Comparison of ENCODE assay signal across 25 cellular contexts in genomic region chr16:47162670-47163420, GRCh38. TPM values are rescaled to one million over a fixed set of nuclear protein-coding genes. Genes with fewer than 3 reads are reported as not detected.
A peak's percentile ranks its signal among the peaks of the same experiment; 100 is the strongest.
DNase-seq lines count a peak whose midpoint lies in the region; ATAC-seq and TF ChIP-seq lines count a peak whose summit lies in the region.
"Had no signal": no experiment of that assay in that cellular context is flagged by ENCODE, and none has a peak within 500 bp of the region (broad histone marks: within the 10 kb centered on the region; RNA-seq: fewer than 3 reads in every experiment).

No MANE protein-coding gene starts in this region.

- no peak overlapping the region for H2AK5ac ChIP-seq in H9 (ENCODE audit: insufficient read length, low read length)

- no peaks in the 10 kb centered on the region; the same call in 1 of the 2 replicates for H3K4me1 ChIP-seq in H9 (ENCODE audit: insufficient read depth, low read length)
- H3K4me1 ChIP-seq: BLaER1, Peyer's patch, SJCRH30 had no signal

- H3K27ac Mint-ChIP-seq in H9, result no peak overlapping the region; a peak in 1 of 7 replicates
- H3K27ac Mint-ChIP-seq in activated T-helper 1 cell treated with anti-CD3 and anti-CD28 coated beads, Interleukin-12 subunit alpha, Interleukin-12 subunit beta, Interleukin-2, Interleukin-4 antibody, amounts not matched to agents 30 ng/mL and 10 ng/mL and 1 ng/mL, durations not matched to agents 14 hours and 24 hours and 36 hours, result no peak overlapping the region
- H3K27ac Mint-ChIP-seq: CD4-positive, alpha-beta memory T cell; T-helper 1 cell treated with Interleukin-12 subunit alpha and Interleukin-12 subunit beta and Interleukin-4 antibody, amounts not matched to agents 30 μg/mL and 1 μg/mL, for 36 hours had no signal

- no peaks in the 10 kb centered on the region for H3K79me1 ChIP-seq in H9 (ENCODE audit: insufficient read depth, low read depth, low read length, poor library complexity, severe bottlenecking)

- intact Hi-C loops in activated T-helper 1 cell treated with anti-CD3 and anti-CD28 coated beads, Interleukin-12 subunit alpha, Interleukin-12 subunit beta, Interleukin-2, Interleukin-4 antibody, amounts not matched to agents 30 ng/mL and 10 ng/mL and 1 ng/mL, durations not matched to agents 14 hours and 24 hours and 36 hours (cut with micrococcal nuclease), result no loop called here

- no peak overlapping the region for H2BK120ac ChIP-seq in H9 (ENCODE audit: low read depth, low read length, poor library complexity, severe bottlenecking)

- no peak overlapping the region for H3K9ac ChIP-seq in H9 (ENCODE audit: extremely low read depth, insufficient read length, low read length)
- H3K9ac ChIP-seq: BLaER1 had no signal

- H3K9me3 Mint-ChIP-seq in H9, result peaks cover 0 to 2% of the 10 kb centered on the region in 2 experiments; a peak in 1 of 5 replicates
- H3K9me3 Mint-ChIP-seq in activated T-helper 1 cell treated with anti-CD3 and anti-CD28 coated beads, Interleukin-12 subunit alpha, Interleukin-12 subunit beta, Interleukin-2, Interleukin-4 antibody, amounts not matched to agents 30 ng/mL and 10 ng/mL and 1 ng/mL, durations not matched to agents 14 hours and 24 hours and 36 hours, result no peaks in the 10 kb centered on the region
- H3K9me3 Mint-ChIP-seq: CD4-positive, alpha-beta memory T cell; T-helper 1 cell treated with Interleukin-12 subunit alpha and Interleukin-12 subunit beta and Interleukin-4 antibody, amounts not matched to agents 30 μg/mL and 1 μg/mL, for 36 hours had no signal

- no CpG with 5 or more reads among the region's 10 CpGs for WGBS in H9 (ENCODE audit: extremely low coverage, insufficient read length, low lambda C conversion rate)

- TF ChIP-seq CTCF in GM12872 (IDR thresholded peaks at IDR 0.05; ENCODE audit: insufficient read depth, low read depth, low read length) (0 out of 3 replicates have a peak, but pooled peaks have one; percentile 13), H9 (conservative IDR thresholded peaks at IDR 0.05) (peak; percentile 43; the same call in 2 of the 3 replicates), fibroblast of villous mesenchyme (IDR thresholded peaks at IDR 0.05; ENCODE audit: insufficient read depth, low read depth, low read length) (no peak)

- H3K79me2 ChIP-seq in H9 (ENCODE audit: insufficient read depth, low read length), result no peaks in the 10 kb centered on the region

- no peak overlapping the region for H2BK12ac ChIP-seq in H9 (ENCODE audit: insufficient read length, low read depth, low read length)

- no peaks in the 10 kb centered on the region for H4K20me1 ChIP-seq in H9 (ENCODE audit: control insufficient read depth, insufficient read depth, insufficient read length)
- H4K20me1 ChIP-seq: BLaER1 had no signal

- H3K9me3 ChIP-seq in H9 (ENCODE audit: control insufficient read depth, low read depth, low read length), result no peaks in the 10 kb centered on the region
- H3K9me3 ChIP-seq: BLaER1, Peyer's patch, SJCRH30 had no signal

- no peak overlapping the region for H2AFZ ChIP-seq in H9 (ENCODE audit: low read length)

- H3K4me1 Mint-ChIP-seq in H9, result peaks cover 17 to 20% of the 10 kb centered on the region in 2 experiments
- H3K4me1 Mint-ChIP-seq in activated T-helper 1 cell treated with anti-CD3 and anti-CD28 coated beads, Interleukin-12 subunit alpha, Interleukin-12 subunit beta, Interleukin-2, Interleukin-4 antibody, amounts not matched to agents 30 ng/mL and 10 ng/mL and 1 ng/mL, durations not matched to agents 14 hours and 24 hours and 36 hours (ENCODE audit: low read depth), result no peaks in the 10 kb centered on the region
- H3K4me1 Mint-ChIP-seq: CD4-positive, alpha-beta memory T cell had no signal

- no peak overlapping the region for H3T11ph ChIP-seq in H9 (ENCODE audit: low read length)

- H4K91ac ChIP-seq in H9 (ENCODE audit: insufficient read length, low read depth, low read length), result no peak overlapping the region

- no peak overlapping the region for H2BK15ac ChIP-seq in H9 (ENCODE audit: low read depth, low read length)

- H3K4me3 ChIP-seq in fibroblast of villous mesenchyme (ENCODE audit: low read depth, low read length), result no peak overlapping the region
- H3K4me3 ChIP-seq: BLaER1, K562, Peyer's patch, SJCRH30 had no signal

- no peak overlapping the region for H3K4ac ChIP-seq in H9 (ENCODE audit: low read depth, low read length)

- no peak overlapping the region for H2BK20ac ChIP-seq in H9 (ENCODE audit: low read depth, low read length, poor library complexity, severe bottlenecking)

- no peak for DNase-seq in H9
- DNase-seq in amniotic epithelial cell (ENCODE audit: low read depth), result peak; percentile 70
- peak; percentile 10 for DNase-seq in fibroblast of villous mesenchyme (ENCODE audit: low read depth)
- DNase-seq in activated T-helper 1 cell treated with anti-CD3 and anti-CD28 coated beads, Interleukin-12 subunit alpha, Interleukin-12 subunit beta, Interleukin-2, Interleukin-4 antibody, amounts not matched to agents 30 ng/mL and 10 ng/mL and 1 ng/mL, durations not matched to agents 14 hours and 24 hours and 36 hours (ENCODE audit: low spot score), result no peak
- DNase-seq in COLO829 (ENCODE audit: low spot score), result no peak
- DNase-seq: Calu3; CD4-positive, alpha-beta memory T cell; DMS53; GF-D8; HCEC 1CT; MM.1S; NCI-H1092 treated with DMSO at 0.1 percent for 48 hours; NCI-H146; NCI-H2029; NCI-H226; NCI-H510A treated with DMSO at 0.1 percent for 48 hours; NCI-H748 treated with DMSO at 0.1 percent for 48 hours; Peyer's patch; SJCRH30 had no signal

- ATAC-seq in HG03571 (IDR thresholded peaks at IDR 0.05; ENCODE audit: unreplicated experiment) (no peak), GM21723 (IDR thresholded peaks at IDR 0.05; ENCODE audit: unreplicated experiment) (no peak)
- ATAC-seq: K562 had no signal

- no peak overlapping the region for H3K4me3 Mint-ChIP-seq in H9
- H3K4me3 Mint-ChIP-seq in activated T-helper 1 cell treated with anti-CD3 and anti-CD28 coated beads, Interleukin-12 subunit alpha, Interleukin-12 subunit beta, Interleukin-2, Interleukin-4 antibody, amounts not matched to agents 30 ng/mL and 10 ng/mL and 1 ng/mL, durations not matched to agents 14 hours and 24 hours and 36 hours, result no peak overlapping the region
- H3K4me3 Mint-ChIP-seq: CD4-positive, alpha-beta memory T cell; T-helper 1 cell treated with Interleukin-12 subunit alpha and Interleukin-12 subunit beta and Interleukin-4 antibody, amounts not matched to agents 30 μg/mL and 1 μg/mL, for 36 hours had no signal

- H3K4me2 ChIP-seq in H9 (ENCODE audit: insufficient read depth, insufficient read length, low read length), result no peak overlapping the region
- H3K4me2 ChIP-seq: BLaER1 had no signal

- H4K8ac ChIP-seq in H9 (replicated peaks; ENCODE audit: insufficient read length, low read depth, low read length), result no peak overlapping the region

- H3K23me2 ChIP-seq in H9 (ENCODE audit: insufficient read length, low read depth, low read length, poor library complexity, severe bottlenecking), result no peaks in the 10 kb centered on the region

- H3K56ac ChIP-seq in H9 (ENCODE audit: insufficient read length, low read depth, low read length), result no peak overlapping the region

- no peaks in the 10 kb centered on the region for H3K27me3 Mint-ChIP-seq in H9 (ENCODE audit: low read depth)
- H3K27me3 Mint-ChIP-seq in activated T-helper 1 cell treated with anti-CD3 and anti-CD28 coated beads, Interleukin-12 subunit alpha, Interleukin-12 subunit beta, Interleukin-2, Interleukin-4 antibody, amounts not matched to agents 30 ng/mL and 10 ng/mL and 1 ng/mL, durations not matched to agents 14 hours and 24 hours and 36 hours (ENCODE audit: insufficient read depth), result no peaks in the 10 kb centered on the region
- H3K27me3 Mint-ChIP-seq: CD4-positive, alpha-beta memory T cell had no signal

- no peak overlapping the region for H3K27ac ChIP-seq in H9 (ENCODE audit: insufficient read length, low read depth, low read length)
- H3K27ac ChIP-seq: BLaER1, Peyer's patch, SJCRH30 had no signal

- peaks cover 0 to 2% (median 0%) of the 10 kb centered on the region in 3 experiments; a peak in 3 of 7 replicates for H3K36me3 Mint-ChIP-seq in H9 (ENCODE audit: insufficient read depth in 1 of 3, low read depth in 3 of 3)
- H3K36me3 Mint-ChIP-seq in activated T-helper 1 cell treated with anti-CD3 and anti-CD28 coated beads, Interleukin-12 subunit alpha, Interleukin-12 subunit beta, Interleukin-2, Interleukin-4 antibody, amounts not matched to agents 30 ng/mL and 10 ng/mL and 1 ng/mL, durations not matched to agents 14 hours and 24 hours and 36 hours (ENCODE audit: low read depth), result no peaks in the 10 kb centered on the region

- no peak overlapping the region for H3K14ac ChIP-seq in H9 (ENCODE audit: insufficient read depth, low read length)

- no peak overlapping the region for H3K23ac ChIP-seq in H9 (ENCODE audit: insufficient read length, low read depth, low read length)

- H4K5ac ChIP-seq in H9 (ENCODE audit: insufficient read length, low read depth, low read length), result no peak overlapping the region

- H2BK5ac ChIP-seq in H9 (ENCODE audit: insufficient read length, low read length), result no peak overlapping the region

- no peak overlapping the region for H3K18ac ChIP-seq in H9 (ENCODE audit: insufficient read length, low read depth, low read length)

- H3K27me3 ChIP-seq in H9 (ENCODE audit: insufficient read depth, low read length), result no peaks in the 10 kb centered on the region
- H3K27me3 ChIP-seq: BLaER1, Peyer's patch, SJCRH30 had no signal

RNA-seq across cellular contexts. Expression of gene NETO2, which starts 19.1 kb away (rescaled TPM):
- total RNA-seq in H9 (2021) (25.6 and 28.6 TPM in 2 replicates), fibroblast of villous mesenchyme (13.9 and 14.7 TPM in 2 replicates)
- total RNA-seq in activated T-helper 1 cell treated with anti-CD3 and anti-CD28 coated beads, Interleukin-12 subunit alpha, Interleukin-12 subunit beta, Interleukin-2, Interleukin-4 antibody, amounts not matched to agents 30 ng/mL and 10 ng/mL and 1 ng/mL, durations not matched to agents 14 hours and 24 hours and 36 hours, result 28.0 and 29.8 TPM in 2 replicates

Comparison
In these comparisons a context has a peak if more than half of its experiments do, and no peak if none do; other contexts are left out.
1. DNase-seq: peak in amniotic epithelial cell (single experiment) and fibroblast of villous mesenchyme (single experiment); none in H9 (single experiment), activated T-helper 1 cell treated with anti-CD3 and anti-CD28 coated beads, Interleukin-12 subunit alpha, Interleukin-12 subunit beta, Interleukin-2, Interleukin-4 antibody, amounts not matched to agents 30 ng/mL and 10 ng/mL and 1 ng/mL, durations not matched to agents 14 hours and 24 hours and 36 hours (single experiment) and COLO829 (single experiment).